13 cellular contexts compared by ENCODE assay signal in the genomic region with DNA sequence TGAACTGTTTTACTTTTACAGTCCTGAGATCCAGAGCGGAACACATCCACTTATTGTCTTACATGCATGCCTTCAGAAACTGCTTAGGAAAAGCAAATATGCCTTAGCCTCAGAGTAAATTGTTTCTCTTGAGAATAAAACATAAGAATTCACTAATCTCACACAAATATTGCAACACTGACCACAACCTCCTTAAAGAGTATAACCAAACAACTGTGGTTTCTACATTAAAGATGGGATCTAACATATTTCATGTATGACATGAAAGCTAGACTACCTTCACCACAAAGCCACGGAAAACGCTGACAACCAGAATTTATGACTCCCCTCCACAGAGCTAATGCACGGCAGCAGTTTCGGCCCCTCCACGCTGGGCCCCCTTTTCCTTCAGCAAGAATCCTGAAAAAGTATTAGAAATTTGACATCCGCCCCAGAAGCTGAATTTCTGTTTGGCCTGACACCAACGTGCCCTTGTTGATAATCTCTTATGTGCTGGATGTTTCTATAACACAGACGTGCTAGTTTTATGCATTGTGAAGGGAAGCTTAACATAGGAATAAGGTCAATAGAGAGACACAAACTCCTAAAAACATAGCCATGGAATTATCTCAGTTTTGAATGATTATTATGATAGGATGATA.
DNase-seq lines count a peak whose midpoint lies in the region; ATAC-seq and TF ChIP-seq lines count a peak whose summit lies in the region.
"Had no signal": no experiment of that assay in that cellular context is flagged by ENCODE, and none has a peak within 500 bp of the region (broad histone marks: within the 10 kb centered on the region; RNA-seq: fewer than 3 reads in every experiment).

No MANE protein-coding gene starts in this region.

- no peak overlapping the region for H3K27ac Mint-ChIP-seq in activated CD4-positive, alpha-beta T cell treated with anti-CD3 and anti-CD28 coated beads for 36 hours
- H3K27ac Mint-ChIP-seq in activated CD4-positive, alpha-beta T cell treated with anti-CD3 and anti-CD28 coated beads, Interleukin-2, amount 10 ng/mL, durations not matched to agents 24 days and 14 days, result no peak overlapping the region

- H3K36me3 ChIP-seq in tibial artery, result peaks cover 0 to 8% (median 0%) of the 10 kb centered on the region in 3 donors
- H3K36me3 ChIP-seq: ascending aorta, uterus had no signal

- H3K27me3 Mint-ChIP-seq in activated CD4-positive, alpha-beta T cell treated with anti-CD3 and anti-CD28 coated beads for 36 hours, result no peaks in the 10 kb centered on the region
- peaks cover 18% of the 10 kb centered on the region for H3K27me3 Mint-ChIP-seq in activated CD4-positive, alpha-beta T cell treated with anti-CD3 and anti-CD28 coated beads, Interleukin-2, amount 10 ng/mL, durations not matched to agents 24 days and 14 days

- POLR2A ChIA-PET in activated CD4-positive, alpha-beta T cell treated with anti-CD3 and anti-CD28 coated beads for 36 hours (lab: Charles Lee), result no interaction called here

- no peak overlapping the region for H3K27ac ChIP-seq in tibial artery
- H3K27ac ChIP-seq: ascending aorta, uterus had no signal

- CTCF ChIA-PET in activated CD4-positive, alpha-beta T cell treated with anti-CD3 and anti-CD28 coated beads for 36 hours (lab: Charles Lee), result no interaction called here

- H3K4me3 ChIP-seq in epithelial cell of esophagus (ENCODE audit: low read length) (no peak overlapping the region), tibial artery (no peak overlapping the region)
- H3K4me3 ChIP-seq: ascending aorta, uterus had no signal

- intact Hi-C loops in activated CD4-positive, alpha-beta T cell treated with anti-CD3 and anti-CD28 coated beads for 36 hours (cut with DNase I, micrococcal nuclease), result no loop called here
- intact Hi-C loops in activated CD4-positive, alpha-beta T cell treated with anti-CD3 and anti-CD28 coated beads, Interleukin-2, amount 10 ng/mL, durations not matched to agents 24 days and 14 days (cut with micrococcal nuclease), result no loop called here
- intact Hi-C loops in tibial artery (cut with DNase I; ENCODE audit: low total_unique reads), result no loop called here

- no peaks in the 10 kb centered on the region for H3K4me1 ChIP-seq in tibial artery
- H3K4me1 ChIP-seq: ascending aorta, uterus had no signal

- peak; percentile 22 for DNase-seq in activated CD4-positive, alpha-beta T cell treated with anti-CD3 and anti-CD28 coated beads for 36 hours
- no peak for DNase-seq in activated CD4-positive, alpha-beta T cell treated with anti-CD3 and anti-CD28 coated beads, Interleukin-2, amount 10 ng/mL, durations not matched to agents 24 days and 14 days
- DNase-seq in NOMO-1 treated with dmso at 0.1 percent for 144 hours (lab: John Stamatoyannopoulos, UW; ENCODE audit: unreplicated experiment), result peak; percentile 72
- DNase-seq in epithelial cell of esophagus (ENCODE audit: low read depth), result peak; percentile 25
- DNase-seq in stimulated activated CD8-positive, alpha-beta memory T cell treated with anti-CD3 and anti-CD28 coated beads, Interleukin-7, amount 100 ng/mL, for 48 hours (ENCODE audit: extremely low read depth in 1 of 2, low read depth in 1 of 2), result peak; percentile 5 to 6
- no peak for DNase-seq in NCI-H1105 treated with DMSO at 0.1 percent for 48 hours (lab: John Stamatoyannopoulos, UW)
- DNase-seq in tibial artery, result no peak
- DNase-seq: ACHN; activated CD4-positive, alpha-beta T cell treated with anti-CD3 and anti-CD28 coated beads for 4 hours; stimulated activated CD4-positive, alpha-beta T cell treated with anti-CD3 and anti-CD28 coated beads, Interleukin-2, amount 100 ng/mL, for 48 hours; uterus had no signal

- H3K36me3 Mint-ChIP-seq in activated CD4-positive, alpha-beta T cell treated with anti-CD3 and anti-CD28 coated beads for 36 hours (ENCODE audit: low read depth), result no peaks in the 10 kb centered on the region
- H3K36me3 Mint-ChIP-seq in activated CD4-positive, alpha-beta T cell treated with anti-CD3 and anti-CD28 coated beads, Interleukin-2, amount 10 ng/mL, durations not matched to agents 24 days and 14 days (ENCODE audit: low read depth), result no peaks in the 10 kb centered on the region

- peaks cover 4% of the 10 kb centered on the region for H3K4me1 Mint-ChIP-seq in activated CD4-positive, alpha-beta T cell treated with anti-CD3 and anti-CD28 coated beads for 36 hours
- H3K4me1 Mint-ChIP-seq in activated CD4-positive, alpha-beta T cell treated with anti-CD3 and anti-CD28 coated beads, Interleukin-2, amount 10 ng/mL, durations not matched to agents 24 days and 14 days, result peaks cover 6% of the 10 kb centered on the region

- no peak for TF ChIP-seq CTCF in epithelial cell of esophagus (IDR thresholded peaks at IDR 0.05; ENCODE audit: insufficient read depth, low read depth, low read length, missing control alignments)
- no peak for TF ChIP-seq CTCF in tibial artery (IDR thresholded peaks at IDR 0.05)

- H3K27me3 ChIP-seq in tibial artery, result no peaks in the 10 kb centered on the region
- H3K27me3 ChIP-seq: ascending aorta, uterus had no signal

- no peaks in the 10 kb centered on the region for H3K9me3 ChIP-seq in tibial artery
- H3K9me3 ChIP-seq: ascending aorta, uterus had no signal

- no peak overlapping the region for H3K4me3 Mint-ChIP-seq in activated CD4-positive, alpha-beta T cell treated with anti-CD3 and anti-CD28 coated beads for 36 hours
- no peak overlapping the region for H3K4me3 Mint-ChIP-seq in activated CD4-positive, alpha-beta T cell treated with anti-CD3 and anti-CD28 coated beads, Interleukin-2, amount 10 ng/mL, durations not matched to agents 24 days and 14 days

- peak; percentile 19 for ATAC-seq in activated CD4-positive, alpha-beta T cell treated with anti-CD3 and anti-CD28 coated beads for 36 hours
- no peak for ATAC-seq in HG02678 (IDR thresholded peaks at IDR 0.05; ENCODE audit: unreplicated experiment)

- no peaks in the 10 kb centered on the region for H3K9me3 Mint-ChIP-seq in activated CD4-positive, alpha-beta T cell treated with anti-CD3 and anti-CD28 coated beads for 36 hours (ENCODE audit: low read depth)
- H3K9me3 Mint-ChIP-seq in activated CD4-positive, alpha-beta T cell treated with anti-CD3 and anti-CD28 coated beads, Interleukin-2, amount 10 ng/mL, durations not matched to agents 24 days and 14 days, result peaks cover 9% of the 10 kb centered on the region

Comparison
In these comparisons a context has a peak if more than half of its experiments do, and no peak if none do; other contexts are left out.
1. DNase-seq: peak in activated CD4-positive, alpha-beta T cell treated with anti-CD3 and anti-CD28 coated beads for 36 hours (single experiment), NOMO-1 treated with dmso at 0.1 percent for 144 hours (single experiment), epithelial cell of esophagus (single experiment) and stimulated activated CD8-positive, alpha-beta memory T cell treated with anti-CD3 and anti-CD28 coated beads, Interleukin-7, amount 100 ng/mL, for 48 hours (2 of 2); none in activated CD4-positive, alpha-beta T cell treated with anti-CD3 and anti-CD28 coated beads, Interleukin-2, amount 10 ng/mL, durations not matched to agents 24 days and 14 days (single experiment), NCI-H1105 treated with DMSO at 0.1 percent for 48 hours (single experiment) and tibial artery (0 of 2).